8 cellular contexts compared by ENCODE assay signal in the genomic region with DNA sequence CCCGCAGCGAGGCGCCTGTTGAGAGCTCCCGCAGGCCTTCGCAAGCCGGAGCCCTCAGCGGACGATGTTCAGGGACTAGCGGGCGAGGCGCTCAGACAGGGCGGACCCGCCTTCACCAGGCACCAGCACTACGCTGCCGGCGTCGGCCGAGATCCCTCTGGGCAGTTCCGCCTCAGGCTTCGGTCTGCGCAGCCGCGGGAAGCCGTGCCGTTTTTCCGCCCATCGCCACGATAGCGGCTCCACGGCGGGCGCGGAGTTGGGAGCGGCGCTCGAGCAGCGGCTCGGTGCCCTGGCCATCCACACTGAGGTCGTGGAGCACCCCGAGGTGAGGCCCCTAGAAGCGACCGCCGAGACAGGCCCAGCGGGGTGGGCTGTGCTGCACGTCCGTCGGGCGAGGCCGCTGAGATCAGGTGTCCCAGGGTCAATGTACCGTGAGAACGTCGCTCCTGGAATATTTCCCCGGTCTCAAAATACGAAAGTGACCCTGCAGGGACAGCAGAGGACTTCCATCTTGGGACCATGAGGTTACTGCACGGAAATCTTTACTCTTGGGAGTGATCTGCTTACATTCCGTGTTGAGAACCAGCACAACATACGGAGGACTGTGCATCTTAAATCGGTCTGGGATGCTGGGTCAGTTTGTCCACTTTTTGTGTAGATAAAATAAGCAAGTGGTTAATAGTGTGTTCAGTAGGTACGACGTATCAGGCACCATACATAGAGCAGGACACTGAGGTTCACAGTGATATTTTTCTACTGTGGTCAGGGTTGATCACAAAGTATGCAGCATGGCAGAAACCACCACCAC. TPM values are rescaled to one million over a fixed set of nuclear protein-coding genes. Genes with fewer than 3 reads are reported as not detected.
DNase-seq lines count a peak whose midpoint lies in the region; ATAC-seq and TF ChIP-seq lines count a peak whose summit lies in the region.

No MANE protein-coding gene starts in this region.

- DNase-seq in DMS53 (lab: John Stamatoyannopoulos, UW): peak; percentile 97
- peak; percentile 86 for DNase-seq in RKO (ENCODE audit: low spot score)
- DNase-seq in activated T-helper 9 cell treated with anti-CD3 and anti-CD28 coated beads, Interleukin-2, amount 50 U/mL, for 16 hours (ENCODE audit: low read depth): peak; percentile 81
- DNase-seq in fibroblast of the conjunctiva (ENCODE audit: low read depth): peak; percentile 73
- peak; percentile 78 for DNase-seq in neural crest cell (ENCODE audit: low read depth, low spot score)
- peak; percentile 92 for DNase-seq in stomach

- peak; percentile 98 for ATAC-seq in GM21619 (IDR thresholded peaks at IDR 0.05; ENCODE audit: unreplicated experiment)

- H3K27me3 Mint-ChIP-seq in neural crest cell (ENCODE audit: low read depth): peaks cover 17% of the 10 kb centered on the region

- H3K36me3 ChIP-seq in stomach: no peaks in the 10 kb centered on the region

- peak in 1 of 4 donors; percentile 75 for TF ChIP-seq POLR2A in stomach (IDR thresholded peaks at IDR 0.05)

- WGBS in stomach, 5 donors: 1% methylated on average over 28 to 60 of the region's 60 CpGs

- no peaks in the 10 kb centered on the region for H3K36me3 Mint-ChIP-seq in neural crest cell (ENCODE audit: low read depth)

- H3K9me3 Mint-ChIP-seq in neural crest cell: no peaks in the 10 kb centered on the region

- no peak for TF ChIP-seq RAD21 in Ishikawa (IDR thresholded peaks at IDR 0.05; ENCODE audit: low read depth)

- peak overlapping the region; percentile 59 to 84 (median 76) for H3K4me3 ChIP-seq in stomach

- intact Hi-C loops in stomach (cut with DNase I; ENCODE audit: low total_unique reads): no loop called here

- H3K27me3 ChIP-seq in stomach: no peaks in the 10 kb centered on the region

- TF ChIP-seq EP300 in Ishikawa (IDR thresholded peaks at IDR 0.05; ENCODE audit: borderline replicate concordance): no peak; the same call in 1 of the 2 replicates
- TF ChIP-seq EP300 in stomach (IDR thresholded peaks at IDR 0.05): no peak

- H3K4me1 Mint-ChIP-seq in neural crest cell: peaks cover 33% of the 10 kb centered on the region

- no peak for TF ChIP-seq CTCF in neural crest cell (conservative IDR thresholded peaks at IDR 0.05)
- no peak for TF ChIP-seq CTCF in stomach (IDR thresholded peaks at IDR 0.05)

- H3K27ac ChIP-seq in stomach: peak overlapping the region; percentile 92 to 96 (median 93)

- H3K27ac Mint-ChIP-seq in neural crest cell (ENCODE audit: unreplicated experiment): peak overlapping the region; percentile 95

- peak overlapping the region; percentile 90 for H3K4me3 Mint-ChIP-seq in neural crest cell

- H3K4me1 ChIP-seq in stomach: peaks cover 10 to 29% (median 27%) of the 10 kb centered on the region in 4 donors

- no peaks in the 10 kb centered on the region for H3K9me3 ChIP-seq in stomach

TF ChIP-seq in Ishikawa, 13 proteins besides CTCF, POLR2A, EP300 and RAD21:
- TF ChIP-seq YY1 (IDR thresholded peaks at IDR 0.05; ENCODE audit: low read depth): peak; percentile 59
- peak; percentile 93 for TF ChIP-seq MAX (IDR thresholded peaks at IDR 0.05)
- no peak for TF ChIP-seq CREB1 (IDR thresholded peaks at IDR 0.05; ENCODE audit: low read depth)
- TF ChIP-seq REST (IDR thresholded peaks at IDR 0.05; ENCODE audit: low read depth): no peak
- no peak for TF ChIP-seq TCF12 (IDR thresholded peaks at IDR 0.05; ENCODE audit: low read depth)
- peak; percentile 77 for TF ChIP-seq TAF1 (IDR thresholded peaks at IDR 0.05; ENCODE audit: low read depth)

RNA-seq across cellular contexts. Expression of gene MTIF2, which starts 13.3 kb away (rescaled TPM):
- 30.4 and 32.9 TPM in 2 replicates for total RNA-seq in neural crest cell
- total RNA-seq in stomach: 10 to 100 TPM in 3 of 5 donors, 1 to 10 TPM in 2; 7.1 to 32.1 (median 20.9) TPM
- polyA plus RNA-seq in stomach: 10 to 100 TPM; 19.5 to 22.5 (median 21.3) TPM

RNA-seq across cellular contexts. Expression of gene RPS27A, which starts 49.8 kb away (rescaled TPM):
- total RNA-seq in neural crest cell (901 and 948 TPM in 2 replicates), stomach (1,000 to 10,000 TPM in 2 of 5 donors, 100 to 1,000 TPM in 3; 319 to 1,379 (median 908) TPM)
- 1,000 to 10,000 TPM; 2,310 to 3,642 (median 2,683) TPM for polyA plus RNA-seq in stomach

RNA-seq across cellular contexts. Expression of gene CLHC1, which starts 50.2 kb away (rescaled TPM):
- total RNA-seq in neural crest cell (22.5 and 23.0 TPM in 2 replicates), stomach (10 to 100 TPM in 1 of 5 donors, 1 to 10 TPM in 4; 1.9 to 43.9 (median 9.6) TPM)
- 1 to 10 TPM; 4.0 to 8.8 (median 4.9) TPM for polyA plus RNA-seq in stomach

Comparison
In these comparisons a context has a peak if more than half of its experiments do, and no peak if none do; other contexts are left out.
1. Peak in every context shown above with its lines: DNase-seq, ATAC-seq, H3K4me3 ChIP-seq and H3K27ac ChIP-seq.